In the genomic region with DNA sequence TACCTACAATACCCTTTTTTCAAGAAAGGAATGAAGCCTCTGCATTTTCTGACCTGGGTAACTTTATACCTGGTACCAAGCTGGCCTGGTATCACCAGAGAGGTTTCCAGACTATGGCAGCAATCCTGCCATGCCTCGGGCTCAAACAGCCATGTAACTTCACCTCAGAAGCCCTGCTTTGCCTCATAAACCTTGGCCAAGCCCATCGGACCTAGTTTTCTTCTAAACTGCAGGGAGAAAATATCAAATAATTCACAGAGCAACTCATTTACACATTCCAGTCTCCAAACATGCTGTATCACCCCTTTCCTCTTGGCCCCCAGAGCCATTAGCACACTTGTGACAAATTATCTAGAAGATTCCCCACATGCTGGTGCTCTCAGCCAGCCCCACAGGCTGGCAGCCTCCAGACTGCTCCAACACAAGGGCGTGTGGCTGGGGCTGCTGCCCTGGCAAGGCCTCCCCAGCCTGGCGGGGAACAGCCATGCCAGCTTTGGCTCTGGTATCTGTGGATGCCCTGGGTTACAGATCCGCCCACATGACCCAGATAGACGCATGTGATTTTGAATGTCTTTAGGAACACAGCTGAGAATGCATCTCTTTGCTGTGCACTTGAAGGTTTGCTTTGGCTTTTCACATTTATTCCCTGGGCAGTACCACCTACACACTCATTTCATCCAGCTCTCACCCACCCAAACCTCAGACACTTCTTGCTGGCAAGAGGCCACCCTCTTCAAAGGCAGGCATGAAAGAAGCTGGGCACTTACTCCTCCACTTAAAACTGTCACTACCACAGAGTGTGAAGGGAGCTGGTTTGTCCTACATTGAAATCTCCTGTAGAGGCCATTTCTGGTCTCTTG, we compare ENCODE assay signal across 1 cellular context.
TF ChIP-seq lines count a peak whose summit lies in the region.

No MANE protein-coding gene starts in this region.

TF ChIP-seq in IMR-90, 13 proteins besides CTCF, POLR2A, EP300 and RAD21 (continued from another document):
- TF ChIP-seq, protein P1, sequence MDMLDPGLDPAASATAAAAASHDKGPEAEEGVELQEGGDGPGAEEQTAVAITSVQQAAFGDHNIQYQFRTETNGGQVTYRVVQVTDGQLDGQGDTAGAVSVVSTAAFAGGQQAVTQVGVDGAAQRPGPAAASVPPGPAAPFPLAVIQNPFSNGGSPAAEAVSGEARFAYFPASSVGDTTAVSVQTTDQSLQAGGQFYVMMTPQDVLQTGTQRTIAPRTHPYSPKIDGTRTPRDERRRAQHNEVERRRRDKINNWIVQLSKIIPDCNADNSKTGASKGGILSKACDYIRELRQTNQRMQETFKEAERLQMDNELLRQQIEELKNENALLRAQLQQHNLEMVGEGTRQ (IDR thresholded peaks at IDR 0.05; ENCODE audit: low read depth, low read length): no peak
- no peak for TF ChIP-seq RFX5 (IDR thresholded peaks at IDR 0.05; ENCODE audit: low read depth, low read length)
- TF ChIP-seq SMC3 (IDR thresholded peaks at IDR 0.05; ENCODE audit: low read depth, low read length): no peak
- no peak for TF ChIP-seq MXI1 (IDR thresholded peaks at IDR 0.05; ENCODE audit: borderline replicate concordance, low read depth, low read length)
- no peak for TF ChIP-seq NFE2L2 (IDR thresholded peaks at IDR 0.05; ENCODE audit: low read depth, low read length)
- TF ChIP-seq MAFK (IDR thresholded peaks at IDR 0.05; ENCODE audit: low read depth, low read length): no peak
- TF ChIP-seq FOS (IDR thresholded peaks at IDR 0.05; ENCODE audit: low read depth, low read length): no peak
- TF ChIP-seq, protein P2, sequence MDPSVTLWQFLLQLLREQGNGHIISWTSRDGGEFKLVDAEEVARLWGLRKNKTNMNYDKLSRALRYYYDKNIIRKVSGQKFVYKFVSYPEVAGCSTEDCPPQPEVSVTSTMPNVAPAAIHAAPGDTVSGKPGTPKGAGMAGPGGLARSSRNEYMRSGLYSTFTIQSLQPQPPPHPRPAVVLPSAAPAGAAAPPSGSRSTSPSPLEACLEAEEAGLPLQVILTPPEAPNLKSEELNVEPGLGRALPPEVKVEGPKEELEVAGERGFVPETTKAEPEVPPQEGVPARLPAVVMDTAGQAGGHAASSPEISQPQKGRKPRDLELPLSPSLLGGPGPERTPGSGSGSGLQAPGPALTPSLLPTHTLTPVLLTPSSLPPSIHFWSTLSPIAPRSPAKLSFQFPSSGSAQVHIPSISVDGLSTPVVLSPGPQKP (IDR thresholded peaks at IDR 0.05; ENCODE audit: borderline replicate concordance, low read depth, low read length): no peak
